33 cellular contexts compared by ENCODE assay signal in genomic region chr5:84163671-84164070, GRCh38.
"Had no signal": no experiment of that assay in that cellular context is flagged by ENCODE, and none has a peak within 500 bp of the region (broad histone marks: within the 10 kb centered on the region; RNA-seq: fewer than 3 reads in every experiment).

No MANE protein-coding gene starts in this region.

- FAIRE-seq: astrocyte, bronchial epithelial cell had no signal

- H3K4me1 ChIP-seq: adrenal gland, ascending aorta, body of pancreas, breast epithelium had no signal

- ATAC-seq: activated naive CD4-positive, alpha-beta T cell treated with anti-CD3 and anti-CD28 coated beads, Interleukin-2, amount 50 U/mL, for 72 hours; activated naive CD8-positive, alpha-beta T cell treated with anti-CD3 and anti-CD28 coated beads, Interleukin-2, amount 50 U/mL, for 24 hours; activated T-cell treated with anti-CD3 and anti-CD28 coated beads, Interleukin-2, amount 50 U/mL, for 4 hours; activated T-cell treated with anti-CD3 and anti-CD28 coated beads, Interleukin-2, amount 50 U/mL, for 72 hours; activated T-helper 17 cell treated with anti-CD3 and anti-CD28 coated beads, Interleukin-2, amount 50 U/mL, for 72 hours; body of pancreas had no signal

- H3K4me3 ChIP-seq: adrenal gland, ascending aorta, body of pancreas, breast epithelium, cardiac muscle cell had no signal

- H3K27me3 ChIP-seq: adrenal gland, ascending aorta, body of pancreas, brain microvascular endothelial cell, breast epithelium, cardiac muscle cell had no signal

- H3K36me3 ChIP-seq: adrenal gland, ascending aorta, brain microvascular endothelial cell, breast epithelium, cardiac muscle cell had no signal

- H3K27ac ChIP-seq: adrenal gland, ascending aorta, body of pancreas, brain microvascular endothelial cell, breast epithelium, cardiac muscle cell had no signal

- DNase-seq: activated effector memory CD4-positive, alpha-beta T cell treated with anti-CD3 and anti-CD28 coated beads, Interleukin-2, amount 50 U/mL, for 16 hours; activated effector memory CD4-positive, alpha-beta T cell treated with Interleukin-2 at 50 U/mL for 16 hours; activated gamma-delta T cell; activated gamma-delta T cell treated with Interleukin-2 at 50 U/mL for 16 hours; activated naive CD4-positive, alpha-beta T cell; activated naive CD4-positive, alpha-beta T cell treated with anti-CD3 and anti-CD28 coated beads for 36 hours; activated naive CD4-positive, alpha-beta T cell treated with anti-CD3 and anti-CD28 coated beads, Interleukin-2, amount 10 ng/mL, durations not matched to agents 7 days and 5 days; activated naive CD4-positive, alpha-beta T cell treated with anti-CD3 and anti-CD28 coated beads, Interleukin-2, amount 50 U/mL, for 16 hours; activated naive CD4-positive, alpha-beta T cell treated with Interleukin-2 at 50 U/mL for 16 hours; activated naive CD8-positive, alpha-beta T cell treated with anti-CD3 and anti-CD28 coated beads for 36 hours; activated naive CD8-positive, alpha-beta T cell treated with anti-CD3 and anti-CD28 coated beads, Interleukin-2, amount 10 ng/mL, durations not matched to agents 7 days and 5 days; activated naive CD8-positive, alpha-beta T cell treated with anti-CD3 and anti-CD28 coated beads, Interleukin-2, amount 50 U/mL, for 24 hours; activated T-cell treated with anti-CD3 and anti-CD28 coated beads, Interleukin-2, amount 50 U/mL, for 24 hours; activated T-cell treated with anti-CD3 and anti-CD28 coated beads, Interleukin-2, amount 50 U/mL, for 4 hours; activated T-cell treated with anti-CD3 and anti-CD28 coated beads, Interleukin-2, amount 50 U/mL, for 48 hours; activated T-cell treated with anti-CD3 and anti-CD28 coated beads, Interleukin-2, amount 50 U/mL, for 72 hours; adrenal gland; amniotic stem cell; amygdala; anterior cingulate cortex; aorta; body of pancreas; brain microvascular endothelial cell; caudate nucleus; central memory CD4-positive, alpha-beta T cell; cerebellar nuclear complex had no signal

- H3K9me3 ChIP-seq: adrenal gland, ascending aorta, body of pancreas, breast epithelium had no signal
